ENCODE assay signal across 22 cellular contexts in the genomic region with DNA sequence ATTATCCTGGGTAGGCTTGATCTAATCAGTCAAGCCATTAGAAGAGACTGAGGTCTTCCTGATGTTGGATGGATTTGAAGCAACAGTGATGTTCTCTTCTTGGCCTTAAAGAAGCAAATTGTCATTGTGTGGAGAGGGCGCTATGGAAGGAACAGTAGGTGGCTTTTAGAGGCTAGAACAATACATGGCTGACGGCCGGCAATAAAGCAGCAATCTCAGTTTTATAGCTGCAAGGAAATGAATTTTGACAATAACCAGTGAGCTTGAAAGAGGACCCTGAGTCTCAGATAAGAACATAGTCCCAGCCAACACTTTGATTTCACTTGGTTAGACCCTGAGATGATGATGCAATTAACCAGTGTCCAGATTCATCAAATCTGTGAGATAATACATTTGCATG.
"Had no signal": no experiment of that assay in that cellular context is flagged by ENCODE, and none has a peak within 500 bp of the region (broad histone marks: within the 10 kb centered on the region; RNA-seq: fewer than 3 reads in every experiment).

No MANE protein-coding gene starts in this region.

- H3K27me3 ChIP-seq: dorsolateral prefrontal cortex, esophagus muscularis mucosa, foreskin keratinocyte, gastroesophageal sphincter, heart left ventricle, hepatocyte, left lung had no signal

- H3K4me2 ChIP-seq: hepatocyte had no signal

- H3K4me3 ChIP-seq: coronary artery, dorsolateral prefrontal cortex, esophagus muscularis mucosa, gastroesophageal sphincter, heart left ventricle, hepatocyte, left lung, lower lobe of right lung had no signal

- H3K9me3 ChIP-seq: left lung, lower lobe of right lung had no signal

- H2AFZ ChIP-seq: hepatocyte had no signal

- H3K79me2 ChIP-seq: hepatocyte had no signal

- ATAC-seq: foreskin keratinocyte, gastroesophageal sphincter, heart left ventricle, left lung, left ventricle myocardium superior, lower lobe of right lung had no signal

- FAIRE-seq: colon, endothelial cell of umbilical vein, frontal cortex, kidney had no signal

- DNase-seq: dermis blood vessel endothelial cell; dorsolateral prefrontal cortex; effector CD4-positive, alpha-beta T cell; effector memory CD4-positive, alpha-beta T cell; foreskin keratinocyte; heart left ventricle; hypothalamus; immature natural killer cell; islet precursor cell; kidney; kidney glomerular epithelial cell; left lung; left ventricle myocardium superior; lower lobe of right lung; mesenchymal stem cell had no signal

- H3K36me3 ChIP-seq: esophagus muscularis mucosa, gastroesophageal sphincter, heart left ventricle, left lung, lower lobe of right lung had no signal

- H3K27ac ChIP-seq: coronary artery, dorsolateral prefrontal cortex, esophagus muscularis mucosa, foreskin keratinocyte, gastroesophageal sphincter, heart left ventricle, hepatocyte, left lung, lower lobe of right lung had no signal

- H3K4me1 ChIP-seq: foreskin keratinocyte, left lung, lower lobe of right lung had no signal
